ENCODE assay signal across 29 cellular contexts in genomic region chr18:8364385-8364784, GRCh38.
"Had no signal": no experiment of that assay in that cellular context is flagged by ENCODE, and none has a peak within 500 bp of the region (broad histone marks: within the 10 kb centered on the region; RNA-seq: fewer than 3 reads in every experiment).

No MANE protein-coding gene starts in this region.

- H3K36me3 ChIP-seq: brain microvascular endothelial cell, gastroesophageal sphincter, WERI-Rb-1 had no signal

- H3K27ac ChIP-seq: brain microvascular endothelial cell, esophagus muscularis mucosa, gastroesophageal sphincter, WERI-Rb-1 had no signal

- ATAC-seq: activated CD4-positive, CD25-positive, alpha-beta regulatory T cell treated with anti-CD3 and anti-CD28 coated beads, Interleukin-2, amount 50 U/mL, for 24 hours; activated CD8-positive, alpha-beta T cell treated with anti-CD3 and anti-CD28 coated beads for 36 hours; activated T-cell treated with anti-CD3 and anti-CD28 coated beads, Interleukin-2, amount 50 U/mL, for 4 hours; activated T-helper 17 cell treated with anti-CD3 and anti-CD28 coated beads, Interleukin-2, amount 50 U/mL, for 72 hours; effector memory CD8-positive, alpha-beta T cell; gastroesophageal sphincter; T-helper 17 cell had no signal

- H3K9me3 ChIP-seq: esophagus muscularis mucosa, gastroesophageal sphincter had no signal

- H3K4me3 ChIP-seq: esophagus muscularis mucosa, gastroesophageal sphincter had no signal

- DNase-seq: activated B cell treated with CpG ODN at 0.5 μM for 24 hours; activated CD4-positive, alpha-beta T cell treated with anti-CD3 and anti-CD28 coated beads for 48 hours; activated CD4-positive, alpha-beta T cell treated with anti-CD3 and anti-CD28 coated beads, Interleukin-2, amount 50 U/mL, for 1 hour; activated CD4-positive, alpha-beta T cell treated with anti-CD3 and anti-CD28 coated beads, Interleukin-2, amount 50 U/mL, for 48 hours; activated CD8-positive, alpha-beta memory T cell treated with anti-CD3 and anti-CD28 coated beads for 24 hours; activated CD8-positive, alpha-beta T cell treated with anti-CD3 and anti-CD28 coated beads for 36 hours; activated effector memory CD4-positive, alpha-beta T cell treated with Interleukin-2 at 50 U/mL for 16 hours; activated gamma-delta T cell treated with Interleukin-2 at 50 U/mL for 16 hours; activated naive CD4-positive, alpha-beta T cell treated with anti-CD3 and anti-CD28 coated beads, Interleukin-2, amount 50 U/mL, for 16 hours; activated naive CD4-positive, alpha-beta T cell treated with Interleukin-2 at 50 U/mL for 16 hours; activated T-cell treated with anti-CD3 and anti-CD28 coated beads, Interleukin-2, amount 50 U/mL, for 4 hours; amniotic stem cell; anterior cingulate cortex; brain microvascular endothelial cell; caudate nucleus; cortex of kidney; dermis blood vessel endothelial cell; effector CD4-positive, alpha-beta T cell; effector memory CD8-positive, alpha-beta T cell; erythroblast; foreskin melanocyte; T-helper 1 cell; T-helper 17 cell; T1000; WERI-Rb-1 had no signal

- H3K27me3 ChIP-seq: brain microvascular endothelial cell, esophagus muscularis mucosa, gastroesophageal sphincter had no signal
